ENCODE assay signal across 22 cellular contexts in genomic region chr6:52587001-52587400, GRCh38. TPM values are rescaled to one million over a fixed set of nuclear protein-coding genes. Genes with fewer than 3 reads are reported as not detected.
DNase-seq lines count a peak whose midpoint lies in the region; ATAC-seq, FAIRE-seq and TF ChIP-seq lines count a peak whose summit lies in the region.
"Had no signal": no experiment of that assay in that cellular context is flagged by ENCODE, and none has a peak within 500 bp of the region (broad histone marks: within the 10 kb centered on the region; RNA-seq: fewer than 3 reads in every experiment).

No MANE protein-coding gene starts in this region.

- H2AK5ac ChIP-seq in IMR-90 (ENCODE audit: low read depth, low read length), result peak overlapping the region; percentile 38; the same call in 1 of the 2 replicates

- no TSS peak for BruUV-seq in HepG2 (replicated peaks; lab: Mats Ljungman, UMichigan)
- no TSS peak for BruUV-seq in IMR-90 (replicated peaks; lab: Mats Ljungman, UMichigan)

- H3K36me3 ChIP-seq in HepG2 (replicated peaks in 1 of 2; ENCODE audit: control insufficient read depth in 1 of 2, insufficient read depth in 2 of 2, low read length in 2 of 2) (no peaks in the 10 kb centered on the region), right lobe of liver (no peaks in the 10 kb centered on the region), IMR-90 (ENCODE audit: control insufficient read depth, insufficient read depth, low read length) (peaks cover 2% of the 10 kb centered on the region; the same call in 1 of the 2 replicates), H7 (replicated peaks; ENCODE audit: control insufficient read depth, insufficient read depth, low read length) (no peaks in the 10 kb centered on the region)

- H2BK15ac ChIP-seq in IMR-90 (ENCODE audit: low read depth, low read length), result no peak overlapping the region

- no peak overlapping the region for H2BK20ac ChIP-seq in IMR-90 (ENCODE audit: low read depth, low read length)

- no peaks in the 10 kb centered on the region for H3K9me3 Mint-ChIP-seq in activated T-cell treated with anti-CD3 and anti-CD28 coated beads, Interleukin-2, amount 50 U/mL, for 4 hours
- H3K9me3 Mint-ChIP-seq: CD8-positive, alpha-beta T cell had no signal

- TF ChIP-seq EP300 in HepG2 (IDR thresholded peaks at IDR 0.05; ENCODE audit: low read depth in 2 of 2, low read length in 2 of 2) (no peak), HepG2 (CRISPR knock-in tag; IDR thresholded peaks at IDR 0.05; ENCODE audit: borderline replicate concordance) (no peak)

- no peak overlapping the region for H4K8ac ChIP-seq in IMR-90 (ENCODE audit: low read depth in 2 of 2, low read length in 2 of 2)

- POLR2A ChIA-PET in HepG2 (lab: Yijun Ruan, JAX), result interaction anchor here (1.2 to 3.7 kb wide), 2 partner anchors 8 to 11 kb away, joined by 3 to 77 read pairs; partner anchors contain the start of gene TRAM2
- POLR2A ChIA-PET in IMR-90 (lab: Charles Lee; ENCODE audit: unreplicated experiment), result no interaction called here

- H3K9me3 ChIP-seq in HepG2 (ENCODE audit: low read length), result no peaks in the 10 kb centered on the region
- no peaks in the 10 kb centered on the region for H3K9me3 ChIP-seq in right lobe of liver
- H3K9me3 ChIP-seq in IMR-90 (ENCODE audit: control insufficient read depth, insufficient read depth, low read length), result no peaks in the 10 kb centered on the region
- H3K9me3 ChIP-seq: A549 had no signal

- DNase-seq in HepG2 (ENCODE audit: low spot score), result no peak
- no peak for DNase-seq in right lobe of liver
- DNase-seq in IMR-90, result no peak
- no peak for DNase-seq in foreskin keratinocyte
- DNase-seq in activated T-cell treated with anti-CD3 and anti-CD28 coated beads, Interleukin-2, amount 50 U/mL, for 4 hours, result no peak
- DNase-seq in stimulated activated CD4-positive, alpha-beta T cell treated with anti-CD3 and anti-CD28 coated beads, Interleukin-15, amount 100 ng/mL, for 24 hours, result no peak
- no peak for DNase-seq in H7
- DNase-seq: AML-193; CD8-positive, alpha-beta T cell; DMS 273 treated with DMSO at 0.1 percent for 48 hours; DMS53; DND-41; EL; KG1 had no signal

- H3K9me1 ChIP-seq in IMR-90 (ENCODE audit: insufficient read depth, low read length), result peaks cover 21% of the 10 kb centered on the region

- no peak for TF ChIP-seq CTCF in HepG2 (CRISPR knock-in tag; IDR thresholded peaks at IDR 0.05)
- no peak for TF ChIP-seq CTCF in right lobe of liver (IDR thresholded peaks at IDR 0.05)
- TF ChIP-seq CTCF in IMR-90 (conservative IDR thresholded peaks at IDR 0.05; ENCODE audit: low read depth, low read length), result no peak
- TF ChIP-seq CTCF in foreskin keratinocyte (conservative IDR thresholded peaks at IDR 0.05), result peak; percentile 3

- no peak overlapping the region for H3K4me3 Mint-ChIP-seq in activated T-cell treated with anti-CD3 and anti-CD28 coated beads, Interleukin-2, amount 50 U/mL, for 4 hours
- H3K4me3 Mint-ChIP-seq: CD14-positive monocyte; CD8-positive, alpha-beta T cell; IgD-negative memory B cell had no signal

- TF ChIP-seq RAD21 in HepG2 (CRISPR knock-in tag; IDR thresholded peaks at IDR 0.05) (no peak), IMR-90 (IDR thresholded peaks at IDR 0.05; ENCODE audit: low read length) (no peak)

- no peak overlapping the region for H2BK5ac ChIP-seq in IMR-90 (ENCODE audit: low read depth, low read length, poor library complexity, severe bottlenecking)

- no peak for TF ChIP-seq POLR2A in HepG2 (IDR thresholded peaks at IDR 0.05; ENCODE audit: insufficient read depth in 1 of 2, low read depth in 2 of 2, low read length in 2 of 2)
- TF ChIP-seq POLR2A in right lobe of liver (IDR thresholded peaks at IDR 0.05), result no peak
- TF ChIP-seq POLR2A in IMR-90 (IDR thresholded peaks at IDR 0.05; ENCODE audit: low read depth, low read length), result no peak

- H3K4me3 ChIP-seq in HepG2 (replicated peaks in 1 of 3; ENCODE audit: insufficient read depth in 1 of 3, low read depth in 2 of 3, low read length in 3 of 3) (no peak overlapping the region), right lobe of liver (no peak overlapping the region), IMR-90 (ENCODE audit: insufficient read depth, low read depth, low read length) (no peak overlapping the region), H7 (ENCODE audit: insufficient read depth, low read depth, low read length) (no peak overlapping the region)
- H3K4me3 ChIP-seq: A549, BLaER1 had no signal

- CTCF ChIA-PET in HepG2 (lab: Yijun Ruan, JAX; ENCODE audit: low intra/inter-chr PET ratio, low total read pairs), result no interaction called here
- CTCF ChIA-PET in IMR-90 (lab: Yijun Ruan, JAX), result no interaction called here

- no peaks in the 10 kb centered on the region for H3K36me3 Mint-ChIP-seq in activated T-cell treated with anti-CD3 and anti-CD28 coated beads, Interleukin-2, amount 50 U/mL, for 4 hours (ENCODE audit: insufficient read depth)

- H3K56ac ChIP-seq in IMR-90 (ENCODE audit: extremely low read depth, insufficient read depth, low read length), result no peak overlapping the region

- 94% methylated on average over 3 of the region's 3 CpGs for WGBS in HepG2 (ENCODE audit: low lambda C conversion rate)
- WGBS in right lobe of liver (ENCODE audit: insufficient coverage, low coverage, low lambda C conversion rate, missing lambda C conversion rate), result 92% methylated on average over 3 of the region's 3 CpGs
- WGBS in IMR-90 (ENCODE audit: extremely low coverage in 2 of 2, insufficient read length in 1 of 2), 2 experiments, result 85% methylated on average over 2 of the region's 3 CpGs; no CpG with 5 or more reads in 1 of the 2 experiments

- no peaks in the 10 kb centered on the region for H3K27me3 Mint-ChIP-seq in activated T-cell treated with anti-CD3 and anti-CD28 coated beads, Interleukin-2, amount 50 U/mL, for 4 hours (ENCODE audit: low read depth)

- H4K5ac ChIP-seq in IMR-90 (ENCODE audit: low read depth, low read length), result no peak overlapping the region

- in situ Hi-C loops in HepG2 (cut with HindIII; ENCODE audit: extremely low pct_ligation_motif_present, low pct_unique_long_range_greater_than_20kb) (no loop called here), IMR-90 (cut with MboI; ENCODE audit: low sequenced_read_pairs) (no loop called here)

- intact Hi-C loops in HepG2 (cut with micrococcal nuclease; ENCODE audit: unreplicated experiment), result loop anchor here (5.0 kb wide), 1 partner anchor 300 kb away; no protein-coding TSS in a partner anchor
- intact Hi-C loops in right lobe of liver (cut with DNase I), result no loop called here
- intact Hi-C loops in IMR-90 (cut with micrococcal nuclease), result no loop called here

- H3K27me3 ChIP-seq in HepG2 (ENCODE audit: control insufficient read depth in 1 of 2, insufficient read depth in 2 of 2, low read length in 2 of 2), result no peaks in the 10 kb centered on the region
- no peaks in the 10 kb centered on the region for H3K27me3 ChIP-seq in right lobe of liver
- no peaks in the 10 kb centered on the region for H3K27me3 ChIP-seq in IMR-90 (ENCODE audit: control insufficient read depth, insufficient read depth, low read length)
- H3K27me3 ChIP-seq in foreskin keratinocyte, result no peaks in the 10 kb centered on the region
- no peaks in the 10 kb centered on the region for H3K27me3 ChIP-seq in H7 (ENCODE audit: control insufficient read depth, insufficient read depth, low read length)
- H3K27me3 ChIP-seq: BLaER1 had no signal

- H4K20me1 ChIP-seq in HepG2 (ENCODE audit: insufficient read depth, low read length), result no peaks in the 10 kb centered on the region
- no peaks in the 10 kb centered on the region for H4K20me1 ChIP-seq in IMR-90 (ENCODE audit: insufficient read depth, low read length)
- H4K20me1 ChIP-seq: BLaER1 had no signal

- no peak overlapping the region for H3K23ac ChIP-seq in IMR-90 (ENCODE audit: low read depth, low read length)

- H3K79me1 ChIP-seq in IMR-90 (ENCODE audit: low read depth in 1 of 2, low read length in 2 of 2), result no peaks in the 10 kb centered on the region; a peak in 1 of 4 replicates

- no peak for FAIRE-seq in HepG2 (lab: Jason Lieb, UNC)
- FAIRE-seq: A549, GM12891, GM19239 had no signal

- ATAC-seq in HepG2 (no peak), right lobe of liver (no peak), IMR-90 (ENCODE audit: low read depth) (no peak), foreskin keratinocyte (no peak)
- no peak for ATAC-seq in activated T-cell treated with anti-CD3 and anti-CD28 coated beads, Interleukin-2, amount 50 U/mL, for 4 hours
- ATAC-seq: A549; CD8-positive, alpha-beta T cell; HCT116 had no signal

- no peak overlapping the region for H3K18ac ChIP-seq in IMR-90 (ENCODE audit: low read depth, low read length)

- H3K79me2 ChIP-seq in HepG2 (ENCODE audit: insufficient read depth, low read length), result no peaks in the 10 kb centered on the region

- H2AK9ac ChIP-seq in IMR-90 (replicated peaks; ENCODE audit: low read depth, low read length, poor library complexity), result no peak overlapping the region

- H3K9ac ChIP-seq in HepG2 (ENCODE audit: insufficient read depth, low read depth, low read length) (no peak overlapping the region), IMR-90 (ENCODE audit: low read depth, low read length) (no peak overlapping the region)
- H3K9ac ChIP-seq: BLaER1 had no signal

- no peak overlapping the region; the same call in 1 of the 2 replicates for H3K4ac ChIP-seq in IMR-90 (ENCODE audit: low read depth, low read length)

- H3K27ac ChIP-seq in HepG2 (ENCODE audit: extremely low read length, insufficient read depth, low read length) (no peak overlapping the region), right lobe of liver (no peak overlapping the region), IMR-90 (ENCODE audit: insufficient read depth, low read length) (no peak overlapping the region), foreskin keratinocyte (no peak overlapping the region)
- H3K27ac ChIP-seq: 22Rv1, A549, BLaER1 had no signal

- H3K14ac ChIP-seq in IMR-90 (replicated peaks; ENCODE audit: low read depth, low read length), result no peak overlapping the region

- H3K4me1 Mint-ChIP-seq in activated T-cell treated with anti-CD3 and anti-CD28 coated beads, Interleukin-2, amount 50 U/mL, for 4 hours (ENCODE audit: low read depth), result no peaks in the 10 kb centered on the region
- H3K4me1 Mint-ChIP-seq: IgD-negative memory B cell had no signal

- H3K4me1 ChIP-seq in HepG2 (ENCODE audit: insufficient read depth, low read length) (peaks cover 53% of the 10 kb centered on the region), right lobe of liver (peaks cover 0 to 29% (median 13%) of the 10 kb centered on the region in 4 donors), IMR-90 (ENCODE audit: control insufficient read depth, insufficient read depth, low read length) (peaks cover 21% of the 10 kb centered on the region), foreskin keratinocyte (no peaks in the 10 kb centered on the region)
- H3K4me1 ChIP-seq: BLaER1 had no signal

- no peak overlapping the region for H4K91ac ChIP-seq in IMR-90 (ENCODE audit: insufficient read depth, low read depth, low read length)

- no peak overlapping the region for H3K4me2 ChIP-seq in HepG2 (ENCODE audit: low read depth, low read length)
- H3K4me2 ChIP-seq in IMR-90 (ENCODE audit: low read depth, low read length), result no peak overlapping the region
- H3K4me2 ChIP-seq: A549, BLaER1 had no signal

- no peak overlapping the region for H2AFZ ChIP-seq in HepG2 (ENCODE audit: low read length)
- no peak overlapping the region for H2AFZ ChIP-seq in IMR-90 (replicated peaks; ENCODE audit: low read length, poor library complexity)

- dilution Hi-C loops in IMR-90 (cut with HindIII; ENCODE audit: low sequenced_read_pairs, unreplicated experiment), result no loop called here

- no peak overlapping the region for H2BK120ac ChIP-seq in IMR-90 (ENCODE audit: low read depth, low read length)

RNA-seq across cellular contexts. Expression of gene TRAM2, which starts 10.1 kb away (rescaled TPM):
- total RNA-seq in HepG2 (2016; rRNA removed; fragmentation: Illumina TruSeq; extraction: Trizol) (40.5 and 49.1 TPM in 2 replicates), right lobe of liver (10 to 100 TPM; 16.1 to 24.8 (median 17.8) TPM), IMR-90 (2012; rRNA removed) (77.2 and 81.1 TPM in 2 replicates), foreskin keratinocyte (23.3 and 34.9 TPM in 2 replicates)
- 4.0 and 4.7 TPM in 2 replicates for total RNA-seq in HepG2 (2016; cell fraction: cytosol; rRNA removed; fragmentation: Illumina TruSeq; extraction: Trizol; ENCODE audit: low read depth)
- 36.8 and 47.0 TPM in 2 replicates for total RNA-seq in HepG2 (2016; cell fraction: insoluble cytoplasmic fraction; rRNA removed; fragmentation: Illumina TruSeq; extraction: Trizol)
- 24.9 and 25.7 TPM in 2 replicates for total RNA-seq in HepG2 (2016; cell fraction: membrane; rRNA removed; fragmentation: Illumina TruSeq; extraction: Trizol)
- total RNA-seq in HepG2 (2016; cell fraction: nucleus; rRNA removed; fragmentation: Illumina TruSeq; extraction: Trizol), result 50.0 and 60.1 TPM in 2 replicates
- polyA plus RNA-seq in HepG2 (2011; rRNA removed) (68.2 and 72.5 TPM in 2 replicates), IMR-90 (2012; rRNA removed) (94.2 and 95.7 TPM in 2 replicates), foreskin keratinocyte (7.7 and 9.1 TPM in 2 replicates)
- polyA plus RNA-seq in HepG2 (2011; cell fraction: cytosol; rRNA removed), result 51.1 and 62.3 TPM in 2 replicates
- polyA plus RNA-seq in HepG2 (2011; cell fraction: nucleus; rRNA removed), result 100.0 and 109 TPM in 2 replicates
- polyA plus RNA-seq in HepG2 (2012), result 42.0 and 55.5 TPM in 2 replicates
- 2.3 and 2.5 TPM in 2 replicates for polyA plus RNA-seq in HepG2 (2016; cell fraction: cytosol; fragmentation: Illumina TruSeq; extraction: Trizol; ENCODE audit: low read depth)
- polyA plus RNA-seq in HepG2 (2016; cell fraction: insoluble cytoplasmic fraction; fragmentation: Illumina TruSeq; extraction: Trizol; ENCODE audit: low read depth), result 27.8 and 31.3 TPM in 2 replicates
- polyA plus RNA-seq in HepG2 (2016; cell fraction: membrane; fragmentation: Illumina TruSeq; extraction: Trizol; ENCODE audit: low read depth), result 11.1 and 12.4 TPM in 2 replicates
- polyA plus RNA-seq in HepG2 (2016; cell fraction: nucleus; fragmentation: Illumina TruSeq; extraction: Trizol; ENCODE audit: insufficient read depth, low read depth), result 72.8 and 73.2 TPM in 2 replicates
- 21.3 and 119 TPM in 2 replicates for polyA minus RNA-seq in HepG2 (2011; rRNA and poly(A)+ RNA removed; ENCODE audit: low replicate concordance)
- polyA minus RNA-seq in HepG2 (2011; cell fraction: cytosol; rRNA and poly(A)+ RNA removed), result 67.1 and 80.2 TPM in 2 replicates
- polyA minus RNA-seq in HepG2 (2011; cell fraction: nucleus; rRNA and poly(A)+ RNA removed), result 60.0 and 64.5 TPM in 2 replicates
- polyA plus RNA-seq in IMR-90 (2012; cell fraction: cytosol; rRNA removed), result 51.8 and 52.7 TPM in 2 replicates
- 86.8 and 207 TPM in 2 replicates for polyA plus RNA-seq in IMR-90 (2012; cell fraction: nucleus; rRNA removed; ENCODE audit: low replicate concordance)
- 1 to 10 TPM; 1.6 to 2.9 (median 2.4) TPM for total RNA-seq in activated T-cell treated with anti-CD3 and anti-CD28 coated beads, Interleukin-2, amount 50 U/mL, for 4 hours
- 8.7 and 9.2 TPM in 2 replicates for total RNA-seq in H7 (2014; rRNA removed; shearing (Covaris generic))
